8 cellular contexts compared by ENCODE assay signal in the genomic region with DNA sequence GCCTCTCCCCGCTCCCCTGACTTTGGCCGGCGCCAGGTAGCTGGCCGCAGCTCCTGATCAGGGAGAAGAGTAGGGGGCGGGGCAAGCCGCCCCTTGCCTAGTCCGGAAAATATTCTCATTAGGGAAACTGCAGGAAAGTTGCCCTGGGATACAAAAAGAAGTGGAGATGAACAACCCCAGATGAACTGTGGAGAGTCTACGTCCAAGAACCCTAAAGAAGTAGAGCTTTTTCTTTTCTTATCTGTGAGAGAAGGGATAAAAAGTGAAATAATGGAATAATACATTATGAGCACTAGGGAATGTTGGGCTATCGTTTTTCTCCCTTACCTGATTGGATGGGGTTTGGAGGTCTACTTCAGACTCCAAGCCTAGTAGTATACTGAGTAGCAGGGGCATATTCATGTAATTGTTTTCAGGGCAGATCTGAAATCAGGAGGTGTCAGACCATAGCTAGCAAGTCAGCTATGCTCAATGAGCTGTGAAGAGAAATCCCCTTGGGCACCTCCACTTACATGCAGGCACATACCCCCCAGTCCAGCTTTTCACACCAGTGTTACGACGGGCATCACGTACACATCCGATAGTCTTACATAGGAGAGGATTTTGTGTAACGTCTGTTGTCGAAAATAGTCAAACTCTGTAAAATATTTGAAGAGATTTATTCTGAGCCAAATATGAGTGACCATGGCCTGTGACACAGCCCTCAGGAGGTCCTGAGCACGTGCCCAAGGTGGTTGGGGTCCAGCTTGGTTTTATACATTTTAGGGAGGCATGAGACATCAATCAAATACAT. TPM values are rescaled to one million over a fixed set of nuclear protein-coding genes. Genes with fewer than 3 reads are reported as not detected.
DNase-seq lines count a peak whose midpoint lies in the region; ATAC-seq and TF ChIP-seq lines count a peak whose summit lies in the region.

No MANE protein-coding gene starts in this region.

- peak; percentile 49 for DNase-seq in NCI-H2029 treated with DMSO at 0.1 percent for 48 hours (lab: John Stamatoyannopoulos, UW)
- DNase-seq in NCI-H2029 (lab: John Stamatoyannopoulos, UW), result no peak
- DNase-seq in right cardiac atrium, result no peak
- DNase-seq in omental fat pad (ENCODE audit: low spot score), result no peak
- DNase-seq in activated CD4-positive, CD25-positive, alpha-beta regulatory T cell (lab: John Stamatoyannopoulos, UW), result no peak

- no peaks in the 10 kb centered on the region for H3F3A ChIP-seq in SU-DHL-6 (ENCODE audit: insufficient read depth)

- H3K9ac ChIP-seq in SU-DHL-6 (ENCODE audit: low read length), result peak overlapping the region; percentile 62

- TF ChIP-seq CTCF in SU-DHL-6 (IDR thresholded peaks at IDR 0.05; ENCODE audit: insufficient read depth, low read length, poor library complexity, severe bottlenecking) (no peak), omental fat pad (IDR thresholded peaks at IDR 0.05) (no peak)

- no peaks in the 10 kb centered on the region for H3K36me3 ChIP-seq in SU-DHL-6 (ENCODE audit: low read length)

- no peaks in the 10 kb centered on the region for H3K79me2 ChIP-seq in SU-DHL-6 (ENCODE audit: insufficient read depth, low read length)

- H3K4me1 ChIP-seq in right cardiac atrium (ENCODE audit: control insufficient read depth, insufficient read depth, low read length), result peaks cover 1% of the 10 kb centered on the region

- H3K4me2 ChIP-seq in SU-DHL-6 (ENCODE audit: low read depth, low read length, poor library complexity, severe bottlenecking), result peak overlapping the region; percentile 54

- ATAC-seq in HG02610 (IDR thresholded peaks at IDR 0.05; ENCODE audit: unreplicated experiment), result peak; percentile 29
- no peak for ATAC-seq in right cardiac atrium
- ATAC-seq in omental fat pad (ENCODE audit: low FRiP score), result no peak

- peak overlapping the region; percentile 61 for H2AFZ ChIP-seq in SU-DHL-6 (ENCODE audit: low read depth, low read length, severe bottlenecking)

- no peaks in the 10 kb centered on the region for H3K9me2 ChIP-seq in SU-DHL-6 (replicated peaks; ENCODE audit: insufficient read depth, low read length)

- H3K27me3 ChIP-seq in SU-DHL-6 (ENCODE audit: low read length) (no peaks in the 10 kb centered on the region), right cardiac atrium (ENCODE audit: control insufficient read depth, insufficient read depth) (no peaks in the 10 kb centered on the region)

- H4K20me1 ChIP-seq in SU-DHL-6 (ENCODE audit: low read depth, low read length), result no peaks in the 10 kb centered on the region

- H3K9me3 ChIP-seq in SU-DHL-6 (ENCODE audit: insufficient read depth, low read length) (no peaks in the 10 kb centered on the region), right cardiac atrium (ENCODE audit: control insufficient read depth, low read length) (no peaks in the 10 kb centered on the region)

- 39% methylated on average over 16 of the region's 16 CpGs for WGBS in right cardiac atrium

- H3K27ac ChIP-seq in SU-DHL-6 (ENCODE audit: low read depth, low read length) (peak overlapping the region; percentile 19; the same call in 1 of the 2 replicates), right cardiac atrium (ENCODE audit: low read length) (peak overlapping the region; percentile 86), skin epidermis (peak overlapping the region; percentile 87 to 99 (median 95))

- peak overlapping the region; percentile 50 for H3K4me3 ChIP-seq in SU-DHL-6 (ENCODE audit: insufficient read depth, low read length, poor library complexity, severe bottlenecking)
- peak overlapping the region; percentile 52 for H3K4me3 ChIP-seq in right cardiac atrium (ENCODE audit: low read length)
- peak overlapping the region; percentile 53 to 83 (median 71) for H3K4me3 ChIP-seq in skin epidermis

- intact Hi-C loops in right cardiac atrium (cut with DNase I), result loop anchor here in 2 of 4 donors (10.0 kb wide), 3 partner anchors 189 to 711 kb away; no protein-coding TSS in a partner anchor

RNA-seq across cellular contexts. Expression of gene DUSP10, which starts 1.7 kb away (rescaled TPM):
- total RNA-seq in right cardiac atrium (1 to 10 TPM; 4.6 to 5.1 (median 4.9) TPM), omental fat pad (10 to 100 TPM in 2 of 4 donors, 1 to 10 TPM in 2; 3.1 to 13.0 (median 10.2) TPM)
- polyA plus RNA-seq in right cardiac atrium, result 4.7 TPM

Comparison
In these comparisons a context has a peak if more than half of its experiments do, and no peak if none do; other contexts are left out.
1. H3K27ac ChIP-seq: peak in every context shown above with its lines; median percentile 95 in skin epidermis; 86 in right cardiac atrium; 19 in SU-DHL-6.